Comparison of ENCODE assay signal across 8 cellular contexts in the genomic region with DNA sequence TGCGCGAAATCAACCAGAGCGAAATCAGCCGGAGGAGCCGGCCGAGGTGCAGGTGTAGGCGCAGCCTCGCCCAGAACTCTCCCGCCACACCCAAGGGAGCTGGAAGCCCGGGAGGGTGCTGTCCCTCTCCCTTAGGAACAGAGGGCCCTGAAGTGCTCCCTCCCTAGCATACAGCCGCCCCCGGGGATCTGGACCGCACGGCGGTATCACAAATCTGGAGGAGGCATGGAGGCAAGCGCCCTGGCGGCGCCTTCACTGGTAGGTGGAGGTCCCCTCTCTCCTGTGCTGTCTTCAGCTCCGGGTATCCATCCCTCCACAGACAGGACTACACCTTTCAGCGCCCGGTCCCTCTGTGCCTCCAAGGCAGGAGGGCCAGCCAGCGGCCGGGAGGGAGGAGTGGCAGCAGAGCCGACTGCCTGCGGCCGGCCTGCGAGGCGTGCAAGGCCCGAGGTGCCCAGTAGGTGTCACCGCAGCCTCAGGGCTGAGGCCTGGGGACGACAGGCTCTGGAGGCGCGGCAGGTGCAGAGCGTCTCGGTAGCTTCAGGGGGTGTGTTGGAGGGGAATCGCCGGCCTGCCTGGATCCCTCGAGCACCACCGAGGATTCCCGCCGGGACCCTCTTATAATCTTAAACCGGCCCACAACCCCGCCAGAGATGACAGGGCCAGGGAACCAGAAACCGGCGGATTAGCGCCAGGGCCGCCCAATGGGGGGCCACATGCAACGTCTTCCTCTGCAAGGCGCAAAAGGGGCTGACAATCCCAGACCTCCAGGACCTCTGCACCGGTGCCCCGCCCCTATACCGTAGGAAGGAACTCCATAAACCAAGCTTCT. TPM values are rescaled to one million over a fixed set of nuclear protein-coding genes. Genes with fewer than 3 reads are reported as not detected.
DNase-seq lines count a peak whose midpoint lies in the region; ATAC-seq and TF ChIP-seq lines count a peak whose summit lies in the region.

No MANE protein-coding gene starts in this region.

- intact Hi-C loops in testis (cut with DNase I; ENCODE audit: low total_unique reads), result loop anchor here (10.0 kb wide), 1 partner anchor 97 kb away; no protein-coding TSS in a partner anchor

- ATAC-seq in GM21423 (IDR thresholded peaks at IDR 0.05; ENCODE audit: unreplicated experiment), result peak; percentile 77

- 0 to 3% methylated on average over 22 to 48 of the region's 52 CpGs for WGBS in testis, 2 donors

- peak; percentile 89 for DNase-seq in COLO668 (lab: John Stamatoyannopoulos, UW; ENCODE audit: unreplicated experiment)
- DNase-seq in HuH-7 (ENCODE audit: low spot score), result peak; percentile 84
- peak; percentile 29 for DNase-seq in RPMI7951 (ENCODE audit: low read depth)
- peak; percentile 64 for DNase-seq in activated effector memory CD4-positive, alpha-beta T cell treated with Interleukin-2 at 50 U/mL for 16 hours
- DNase-seq in germinal center (ENCODE audit: low spot score), result peak; percentile 82
- DNase-seq in occipital lobe (lab: John Stamatoyannopoulos, UW), result peak; percentile 72
- DNase-seq in testis, result peak; percentile 77

- no peaks in the 10 kb centered on the region for H3K9me3 ChIP-seq in testis

- H3K4me3 ChIP-seq in testis, result peak overlapping the region in 1 of 2 donors; percentile 11

- H3K27me3 ChIP-seq in testis, result no peaks in the 10 kb centered on the region

- peaks cover 20% of the 10 kb centered on the region for H3K4me1 ChIP-seq in testis

- no peaks in the 10 kb centered on the region for H3K36me3 ChIP-seq in testis (ENCODE audit: low read depth, missing control alignments)

- TF ChIP-seq CTCF in testis (IDR thresholded peaks at IDR 0.05), result peak; percentile 78 to 87 (median 87)

- H3K27ac ChIP-seq in testis, result no peak overlapping the region

- TF ChIP-seq POLR2A in testis (IDR thresholded peaks at IDR 0.05), result no peak

RNA-seq across cellular contexts. Expression of gene IHH, which starts 2.8 kb away (rescaled TPM):
- total RNA-seq in RPMI7951 (2014; rRNA removed; shearing (Covaris generic)), result not detected in 2 replicates
- total RNA-seq in occipital lobe (0.16 TPM), testis (under 1 TPM; 0.19 to 0.39 TPM)
- 1.1 TPM for polyA plus RNA-seq in testis (ENCODE audit: insufficient read depth, low read depth, low replicate concordance)

RNA-seq across cellular contexts. Expression of gene CFAP65, which starts 16.6 kb away (rescaled TPM):
- 0.10 and 0.12 TPM in 2 replicates for total RNA-seq in RPMI7951 (2014; rRNA removed; shearing (Covaris generic))
- total RNA-seq in occipital lobe, result 0.16 TPM
- 10 to 100 TPM; 15.5 to 23.7 TPM for total RNA-seq in testis
- 42.9 TPM for polyA plus RNA-seq in testis (ENCODE audit: insufficient read depth, low read depth, low replicate concordance)

Comparison
In these comparisons a context has a peak if more than half of its experiments do, and no peak if none do; other contexts are left out.
1. DNase-seq: peak in every context shown above with its lines; median percentile 89 in COLO668; 84 in HuH-7; 82 in germinal center; 77 in testis; 72 in occipital lobe; 64 in activated effector memory CD4-positive, alpha-beta T cell treated with Interleukin-2 at 50 U/mL for 16 hours; 29 in RPMI7951.
2. RNA of gene CFAP65, which starts 16.6 kb away (total RNA-seq): 15.5 to 23.7 TPM in testis; 0.16 TPM in occipital lobe (single experiment) and 0.10 to 0.12 TPM in RPMI7951; every median in the first group is over 10 times any median in the second.